27 cellular contexts compared by ENCODE assay signal in the genomic region with DNA sequence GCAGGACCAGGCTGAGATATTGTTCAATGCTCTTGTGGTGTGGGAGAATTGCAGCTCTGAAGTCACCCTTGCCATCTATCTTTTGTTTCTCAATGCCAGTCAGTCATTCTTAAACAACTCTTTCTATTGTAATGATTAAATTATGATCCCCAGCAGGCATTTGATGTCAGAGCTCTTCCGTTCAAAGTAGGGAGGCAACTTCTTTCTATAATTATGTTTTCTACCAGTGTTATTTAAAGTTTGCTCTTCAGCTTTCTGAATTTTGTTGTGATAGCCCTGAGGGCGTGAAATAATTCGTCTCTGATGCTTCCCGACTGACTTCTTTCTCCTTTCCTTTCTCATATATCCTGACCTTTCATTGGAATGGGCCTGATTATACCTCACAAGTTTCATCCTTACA.
"Had no signal": no experiment of that assay in that cellular context is flagged by ENCODE, and none has a peak within 500 bp of the region (broad histone marks: within the 10 kb centered on the region; RNA-seq: fewer than 3 reads in every experiment).

No MANE protein-coding gene starts in this region.

- ATAC-seq: natural killer cell; psoas muscle; right lobe of liver; stimulated activated memory B cell treated with anti-CD40 and anti-IgM and Interleukin-4, amounts not matched to agents 10 μg/mL and 1 μg/mL and 100 μg/mL, for 72 hours; stimulated activated naive CD8-positive, alpha-beta T cell treated with anti-CD3 and anti-CD28 coated beads, Interleukin-15, amount 100 ng/mL, for 72 hours had no signal

- H3K9ac ChIP-seq: neural progenitor cell, parathyroid adenoma had no signal

- H3K27ac ChIP-seq: left ventricle myocardium inferior, neural progenitor cell, neutrophil, parathyroid adenoma, psoas muscle, right atrium auricular region, right lobe of liver, tibial nerve, uterus had no signal

- H3K4me3 Mint-ChIP-seq: mesothelial cell of epicardium; naive B cell; natural killer cell; nephron progenitor cell; neural progenitor cell; stimulated activated memory B cell treated with anti-CD40 and anti-IgM and Interleukin-4, amounts not matched to agents 10 μg/mL and 1 μg/mL and 100 μg/mL, for 72 hours; stimulated activated naive CD8-positive, alpha-beta T cell treated with anti-CD3 and anti-CD28 coated beads, Interleukin-15, amount 100 ng/mL, for 72 hours; type B pancreatic cell had no signal

- H3K27me3 ChIP-seq: neural progenitor cell, neutrophil, right atrium auricular region, right lobe of liver, tibial nerve, uterus had no signal

- H3K9me3 ChIP-seq: left ventricle myocardium inferior, neutrophil, psoas muscle, right atrium auricular region, right lobe of liver, tibial nerve, uterus had no signal

- H3K27ac Mint-ChIP-seq: mesothelial cell of epicardium; naive B cell; natural killer cell; nephron progenitor cell; neural progenitor cell; stimulated activated memory B cell treated with anti-CD40 and anti-IgM and Interleukin-4, amounts not matched to agents 10 μg/mL and 1 μg/mL and 100 μg/mL, for 72 hours; stimulated activated naive CD8-positive, alpha-beta T cell treated with anti-CD3 and anti-CD28 coated beads, Interleukin-15, amount 100 ng/mL, for 72 hours; type B pancreatic cell had no signal

- DNase-seq: islet precursor cell; left ventricle myocardium inferior; mesendoderm; naive B cell; natural killer cell; nephron progenitor cell; occipital lobe; psoas muscle; right lobe of liver; stimulated activated CD4-positive, alpha-beta T cell treated with anti-CD3 and anti-CD28 coated beads, Interleukin-1b, Interleukin-23, amount 100 ng/mL, for 48 hours; stimulated activated CD4-positive, alpha-beta T cell treated with anti-CD3 and anti-CD28 coated beads, Interleukin-2, amount 100 ng/mL, for 48 hours; stimulated activated CD4-positive, alpha-beta T cell treated with anti-CD3 and anti-CD28 coated beads, Interleukin-4, amount 100 ng/mL, for 4 hours; stimulated activated CD8-positive, alpha-beta memory T cell treated with anti-CD3 and anti-CD28 coated beads, Interleukin-4, amount 100 ng/mL, for 48 hours; stimulated activated naive CD4-positive, alpha-beta T cell treated with Interleukin-2 at 50 U/mL for 16 hours; stimulated activated naive CD8-positive, alpha-beta T cell treated with anti-CD3 and anti-CD28 coated beads, Interleukin-15, amount 100 ng/mL, for 72 hours; substantia nigra; uterus had no signal

- H3K4me1 Mint-ChIP-seq: naive B cell; natural killer cell; stimulated activated naive CD8-positive, alpha-beta T cell treated with anti-CD3 and anti-CD28 coated beads, Interleukin-15, amount 100 ng/mL, for 72 hours had no signal

- H3K36me3 ChIP-seq: left ventricle myocardium inferior, neural progenitor cell, neutrophil, right atrium auricular region, right lobe of liver, tibial nerve, uterus had no signal

- H3K9me3 Mint-ChIP-seq: naive B cell; stimulated activated memory B cell treated with anti-CD40 and anti-IgM and Interleukin-4, amounts not matched to agents 10 μg/mL and 1 μg/mL and 100 μg/mL, for 72 hours; stimulated activated naive CD8-positive, alpha-beta T cell treated with anti-CD3 and anti-CD28 coated beads, Interleukin-15, amount 100 ng/mL, for 72 hours; type B pancreatic cell had no signal

- H3K4me3 ChIP-seq: left ventricle myocardium inferior, lung, neural progenitor cell, psoas muscle, right atrium auricular region, right lobe of liver, smooth muscle cell, tibial nerve, uterus had no signal

- H3K4me1 ChIP-seq: left ventricle myocardium inferior, neural progenitor cell, parathyroid adenoma, psoas muscle, right atrium auricular region, right lobe of liver, tibial nerve, uterus had no signal

- H3K36me3 Mint-ChIP-seq: mesothelial cell of epicardium; naive B cell; natural killer cell; neural progenitor cell; stimulated activated memory B cell treated with anti-CD40 and anti-IgM and Interleukin-4, amounts not matched to agents 10 μg/mL and 1 μg/mL and 100 μg/mL, for 72 hours; type B pancreatic cell had no signal

- H3K27me3 Mint-ChIP-seq: stimulated activated memory B cell treated with anti-CD40 and anti-IgM and Interleukin-4, amounts not matched to agents 10 μg/mL and 1 μg/mL and 100 μg/mL, for 72 hours; stimulated activated naive CD8-positive, alpha-beta T cell treated with anti-CD3 and anti-CD28 coated beads, Interleukin-15, amount 100 ng/mL, for 72 hours had no signal
